1 cellular context compared by ENCODE assay signal in the genomic region with DNA sequence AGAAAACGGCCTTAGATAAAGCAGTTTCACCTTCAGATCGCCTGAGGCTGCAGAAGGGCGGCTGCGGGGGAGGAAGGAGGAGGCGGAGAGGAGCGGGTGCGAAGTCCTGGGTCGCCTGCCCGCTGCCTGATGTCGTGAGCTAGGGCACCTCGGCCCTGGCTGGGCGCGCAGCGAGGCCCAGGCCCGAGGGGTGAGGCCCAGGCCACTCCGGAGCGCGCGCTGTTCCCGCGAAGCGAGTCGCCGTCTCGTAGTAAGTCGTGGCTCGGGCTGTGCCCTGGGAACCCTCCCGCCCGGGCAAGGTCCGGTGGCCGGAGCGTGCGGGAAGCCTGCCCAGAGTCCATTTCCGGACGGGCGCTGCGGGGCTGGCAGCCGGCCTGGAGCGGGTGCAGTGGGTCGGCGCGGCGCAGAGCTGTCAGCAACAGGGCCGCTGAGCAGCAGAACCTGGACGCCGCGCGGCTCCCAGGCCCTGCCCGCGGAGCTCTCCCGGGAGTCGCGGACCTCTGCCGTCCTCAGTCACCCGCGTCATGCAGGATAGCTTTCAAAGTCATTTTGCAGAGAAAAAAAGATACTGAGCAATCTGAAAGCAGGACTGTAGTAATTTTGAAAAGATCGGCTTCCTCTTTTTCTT.
TF ChIP-seq lines count a peak whose summit lies in the region.

No MANE protein-coding gene starts in this region.

TF ChIP-seq in HepG2, 621 proteins besides CTCF, POLR2A, EP300 and RAD21 (continued from another document and continues in another):
- TF ChIP-seq, protein P1, sequence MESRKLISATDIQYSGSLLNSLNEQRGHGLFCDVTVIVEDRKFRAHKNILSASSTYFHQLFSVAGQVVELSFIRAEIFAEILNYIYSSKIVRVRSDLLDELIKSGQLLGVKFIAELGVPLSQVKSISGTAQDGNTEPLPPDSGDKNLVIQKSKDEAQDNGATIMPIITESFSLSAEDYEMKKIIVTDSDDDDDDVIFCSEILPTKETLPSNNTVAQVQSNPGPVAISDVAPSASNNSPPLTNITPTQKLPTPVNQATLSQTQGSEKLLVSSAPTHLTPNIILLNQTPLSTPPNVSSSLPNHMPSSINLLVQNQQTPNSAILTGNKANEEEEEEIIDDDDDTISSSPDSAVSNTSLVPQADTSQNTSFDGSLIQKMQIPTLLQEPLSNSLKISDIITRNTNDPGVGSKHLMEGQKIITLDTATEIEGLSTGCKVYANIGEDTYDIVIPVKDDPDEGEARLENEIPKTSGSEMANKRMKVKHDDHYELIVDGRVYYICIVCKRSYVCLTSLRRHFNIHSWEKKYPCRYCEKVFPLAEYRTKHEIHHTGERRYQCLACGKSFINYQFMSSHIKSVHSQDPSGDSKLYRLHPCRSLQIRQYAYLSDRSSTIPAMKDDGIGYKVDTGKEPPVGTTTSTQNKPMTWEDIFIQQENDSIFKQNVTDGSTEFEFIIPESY (CRISPR knock-in tag; IDR thresholded peaks at IDR 0.05) = no peak
- TF ChIP-seq, protein P2, sequence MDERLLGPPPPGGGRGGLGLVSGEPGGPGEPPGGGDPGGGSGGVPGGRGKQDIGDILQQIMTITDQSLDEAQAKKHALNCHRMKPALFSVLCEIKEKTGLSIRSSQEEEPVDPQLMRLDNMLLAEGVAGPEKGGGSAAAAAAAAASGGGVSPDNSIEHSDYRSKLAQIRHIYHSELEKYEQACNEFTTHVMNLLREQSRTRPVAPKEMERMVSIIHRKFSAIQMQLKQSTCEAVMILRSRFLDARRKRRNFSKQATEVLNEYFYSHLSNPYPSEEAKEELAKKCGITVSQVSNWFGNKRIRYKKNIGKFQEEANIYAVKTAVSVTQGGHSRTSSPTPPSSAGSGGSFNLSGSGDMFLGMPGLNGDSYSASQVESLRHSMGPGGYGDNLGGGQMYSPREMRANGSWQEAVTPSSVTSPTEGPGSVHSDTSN (CRISPR knock-in tag; IDR thresholded peaks at IDR 0.05) = no peak
- TF ChIP-seq ZNF678 (CRISPR knock-in tag; IDR thresholded peaks at IDR 0.05) (peak; percentile 91), MXI1 (IDR thresholded peaks at IDR 0.05; ENCODE audit: borderline replicate concordance, low read depth, low read length) (0 out of 3 replicates have a peak, but pooled peaks have one; percentile 45), YEATS4 (CRISPR knock-in tag; IDR thresholded peaks at IDR 0.05; ENCODE audit: borderline replicate concordance) (peak; percentile 72), KIAA2018 (CRISPR knock-in tag; IDR thresholded peaks at IDR 0.05; ENCODE audit: borderline replicate concordance) (peak; percentile 74; the same call in 1 of the 2 replicates), ATF5 (CRISPR knock-in tag; IDR thresholded peaks at IDR 0.05; ENCODE audit: low read depth) (peak; percentile 84), ZNF558 (CRISPR knock-in tag; IDR thresholded peaks at IDR 0.05; ENCODE audit: borderline replicate concordance) (peak; percentile 61; the same call in 1 of the 2 replicates), MIXL1 (CRISPR knock-in tag; IDR thresholded peaks at IDR 0.05) (no peak), PHB2 (IDR thresholded peaks at IDR 0.05; ENCODE audit: partially characterized antibody) (no peak), KDM5B (CRISPR knock-in tag; IDR thresholded peaks at IDR 0.05; ENCODE audit: borderline replicate concordance) (peak; percentile 92), GABPA (IDR thresholded peaks at IDR 0.05; ENCODE audit: low read depth, low read length) (peak; percentile 46), GABPA (CRISPR knock-in tag; IDR thresholded peaks at IDR 0.05; ENCODE audit: low read depth) (no peak), ZSCAN31 (CRISPR knock-in tag; IDR thresholded peaks at IDR 0.05; ENCODE audit: low read depth) (no peak; the same call in 1 of the 2 replicates), ZNF503 (CRISPR knock-in tag; IDR thresholded peaks at IDR 0.05) (no peak), HDAC1 (CRISPR knock-in tag; IDR thresholded peaks at IDR 0.05) (peak; percentile 77), POGZ (CRISPR knock-in tag; IDR thresholded peaks at IDR 0.05) (peak; percentile 50; the same call in 1 of the 2 replicates), ZSCAN21 (CRISPR knock-in tag; IDR thresholded peaks at IDR 0.05; ENCODE audit: borderline replicate concordance) (peak; percentile 70; the same call in 1 of the 2 replicates), SNRNP70 (IDR thresholded peaks at IDR 0.05; ENCODE audit: low read depth, low read length) (no peak), ZSCAN20 (CRISPR knock-in tag; IDR thresholded peaks at IDR 0.05; ENCODE audit: borderline replicate concordance) (0 out of 2 replicates have a peak, but pooled peaks have one; percentile 76), ZNF10 (CRISPR knock-in tag; IDR thresholded peaks at IDR 0.05; ENCODE audit: borderline replicate concordance, low read depth) (no peak), MYNN (CRISPR knock-in tag; IDR thresholded peaks at IDR 0.05; ENCODE audit: low read depth) (no peak), ZMYM4 (CRISPR knock-in tag; IDR thresholded peaks at IDR 0.05) (peak; percentile 76), BCL6 (CRISPR knock-in tag; IDR thresholded peaks at IDR 0.05) (peak; percentile 52), DNMT3B (CRISPR knock-in tag; conservative IDR thresholded peaks at IDR 0.05) (no peak), ZBTB14 (CRISPR knock-in tag; IDR thresholded peaks at IDR 0.05) (peak; percentile 53; the same call in 1 of the 2 replicates), HMG20B (CRISPR knock-in tag; conservative IDR thresholded peaks at IDR 0.05) (no peak), UBTF (CRISPR knock-in tag; IDR thresholded peaks at IDR 0.05) (peak; percentile 99), SRSF9 (IDR thresholded peaks at IDR 0.05; ENCODE audit: borderline replicate concordance, insufficient read depth, low read depth, low read length, poor library complexity, severe bottlenecking) (no peak)
- TF ChIP-seq, protein P3, sequence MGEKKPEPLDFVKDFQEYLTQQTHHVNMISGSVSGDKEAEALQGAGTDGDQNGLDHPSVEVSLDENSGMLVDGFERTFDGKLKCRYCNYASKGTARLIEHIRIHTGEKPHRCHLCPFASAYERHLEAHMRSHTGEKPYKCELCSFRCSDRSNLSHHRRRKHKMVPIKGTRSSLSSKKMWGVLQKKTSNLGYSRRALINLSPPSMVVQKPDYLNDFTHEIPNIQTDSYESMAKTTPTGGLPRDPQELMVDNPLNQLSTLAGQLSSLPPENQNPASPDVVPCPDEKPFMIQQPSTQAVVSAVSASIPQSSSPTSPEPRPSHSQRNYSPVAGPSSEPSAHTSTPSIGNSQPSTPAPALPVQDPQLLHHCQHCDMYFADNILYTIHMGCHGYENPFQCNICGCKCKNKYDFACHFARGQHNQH (CRISPR knock-in tag; IDR thresholded peaks at IDR 0.05) = 0 out of 2 replicates have a peak, but pooled peaks have one; percentile 20
- TF ChIP-seq, protein P4, sequence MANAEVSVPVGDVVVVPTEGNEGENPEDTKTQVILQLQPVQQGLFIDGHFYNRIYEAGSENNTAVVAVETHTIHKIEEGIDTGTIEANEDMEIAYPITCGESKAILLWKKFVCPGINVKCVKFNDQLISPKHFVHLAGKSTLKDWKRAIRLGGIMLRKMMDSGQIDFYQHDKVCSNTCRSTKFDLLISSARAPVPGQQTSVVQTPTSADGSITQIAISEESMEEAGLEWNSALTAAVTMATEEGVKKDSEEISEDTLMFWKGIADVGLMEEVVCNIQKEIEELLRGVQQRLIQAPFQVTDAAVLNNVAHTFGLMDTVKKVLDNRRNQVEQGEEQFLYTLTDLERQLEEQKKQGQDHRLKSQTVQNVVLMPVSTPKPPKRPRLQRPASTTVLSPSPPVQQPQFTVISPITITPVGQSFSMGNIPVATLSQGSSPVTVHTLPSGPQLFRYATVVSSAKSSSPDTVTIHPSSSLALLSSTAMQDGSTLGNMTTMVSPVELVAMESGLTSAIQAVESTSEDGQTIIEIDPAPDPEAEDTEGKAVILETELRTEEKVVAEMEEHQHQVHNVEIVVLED (CRISPR knock-in tag; IDR thresholded peaks at IDR 0.05; ENCODE audit: borderline replicate concordance) = no peak
